Comparison of ENCODE assay signal across 16 cellular contexts in the genomic region with DNA sequence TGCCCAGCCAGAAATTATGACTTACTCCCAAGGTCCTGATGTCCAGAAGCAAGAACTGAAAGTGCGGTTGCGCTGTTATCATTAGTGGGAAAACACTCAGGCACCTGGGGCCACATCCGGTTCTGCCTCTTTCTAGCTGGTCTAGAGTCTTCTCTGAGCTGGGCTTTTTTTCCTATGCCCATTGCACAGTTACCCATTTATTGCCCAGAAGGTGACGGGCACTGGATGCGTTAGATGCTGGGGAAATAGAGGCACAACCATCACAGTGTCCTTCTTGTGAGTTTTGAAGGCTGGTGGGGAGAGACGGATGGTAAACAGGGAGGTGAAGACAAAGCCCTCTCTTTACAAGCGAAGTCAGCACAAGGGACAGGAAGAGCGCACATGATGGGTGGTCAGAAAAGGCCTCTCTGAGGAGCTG.
DNase-seq lines count a peak whose midpoint lies in the region; ATAC-seq lines count a peak whose summit lies in the region.
"Had no signal": no experiment of that assay in that cellular context is flagged by ENCODE, and none has a peak within 500 bp of the region (broad histone marks: within the 10 kb centered on the region; RNA-seq: fewer than 3 reads in every experiment).

No MANE protein-coding gene starts in this region.

- peaks cover 55% of the 10 kb centered on the region for H3K4me1 Mint-ChIP-seq in stimulated activated naive CD8-positive, alpha-beta T cell treated with anti-CD3 and anti-CD28 coated beads, Interleukin-15, Interleukin-2, amounts not matched to agents 100 ng/mL and 50 ng/mL, for 24 hours (ENCODE audit: low read depth)
- H3K4me1 Mint-ChIP-seq in stimulated activated naive CD8-positive, alpha-beta T cell treated with anti-CD3 and anti-CD28 coated beads, Interleukin-15, amount 100 ng/mL, for 72 hours: peaks cover 15% of the 10 kb centered on the region
- H3K4me1 Mint-ChIP-seq in activated naive CD8-positive, alpha-beta T cell treated with anti-CD3 and anti-CD28 coated beads, Interleukin-2, amount 50 U/mL, for 24 hours: peaks cover 56% of the 10 kb centered on the region

- ATAC-seq in stimulated activated naive CD8-positive, alpha-beta T cell treated with anti-CD3 and anti-CD28 coated beads, Interleukin-15, amount 100 ng/mL, for 72 hours: no peak
- ATAC-seq in HG03196 (IDR thresholded peaks at IDR 0.05; ENCODE audit: unreplicated experiment) (peak; percentile 37), HG03378 (IDR thresholded peaks at IDR 0.05; ENCODE audit: unreplicated experiment) (no peak)
- ATAC-seq in activated naive CD8-positive, alpha-beta T cell treated with anti-CD3 and anti-CD28 coated beads, Interleukin-2, amount 50 U/mL, for 24 hours: no peak
- ATAC-seq: HCT116 had no signal

- DNase-seq in stimulated activated naive CD8-positive, alpha-beta T cell treated with anti-CD3 and anti-CD28 coated beads, Interleukin-15, amount 100 ng/mL, for 72 hours: no peak
- DNase-seq in activated naive CD8-positive, alpha-beta T cell treated with anti-CD3 and anti-CD28 coated beads, Interleukin-2, amount 50 U/mL, for 24 hours: no peak
- no peak for DNase-seq in retina
- no peak for DNase-seq in stimulated activated CD4-positive, alpha-beta T cell treated with anti-CD3 and anti-CD28 coated beads, Interleukin-2, amount 100 ng/mL, for 48 hours
- no peak for DNase-seq in SKM-1 treated with dmso at 0.1 percent for 144 hours (lab: John Stamatoyannopoulos, UW; ENCODE audit: unreplicated experiment)
- DNase-seq: ACHN; activated CD4-positive, alpha-beta T cell treated with anti-CD3 and anti-CD28 coated beads, Interleukin-2, amount 10 ng/mL, durations not matched to agents 24 days and 14 days; NCI-H1417; NCI-H446 treated with DMSO at 0.1 percent for 48 hours; nucleus accumbens; T-helper 2 cell had no signal

- peak overlapping the region; percentile 40 for H3K4me3 Mint-ChIP-seq in stimulated activated naive CD8-positive, alpha-beta T cell treated with anti-CD3 and anti-CD28 coated beads, Interleukin-15, Interleukin-2, amounts not matched to agents 100 ng/mL and 50 ng/mL, for 24 hours
- H3K4me3 Mint-ChIP-seq in stimulated activated naive CD8-positive, alpha-beta T cell treated with anti-CD3 and anti-CD28 coated beads, Interleukin-15, amount 100 ng/mL, for 72 hours: no peak overlapping the region
- peak overlapping the region; percentile 0 for H3K4me3 Mint-ChIP-seq in activated naive CD8-positive, alpha-beta T cell treated with anti-CD3 and anti-CD28 coated beads, Interleukin-2, amount 50 U/mL, for 24 hours
- H3K4me3 Mint-ChIP-seq: activated CD4-positive, alpha-beta T cell treated with anti-CD3 and anti-CD28 coated beads, Interleukin-2, amount 10 ng/mL, durations not matched to agents 24 days and 14 days; activated T-helper 1 cell treated with anti-CD3 and anti-CD28 coated beads, Interleukin-12 subunit alpha, Interleukin-12 subunit beta, Interleukin-2, Interleukin-4 antibody, amounts not matched to agents 30 ng/mL and 10 ng/mL and 1 ng/mL, durations not matched to agents 14 hours and 24 hours and 36 hours had no signal

- H3K27me3 Mint-ChIP-seq in stimulated activated naive CD8-positive, alpha-beta T cell treated with anti-CD3 and anti-CD28 coated beads, Interleukin-15, Interleukin-2, amounts not matched to agents 100 ng/mL and 50 ng/mL, for 24 hours: no peaks in the 10 kb centered on the region
- H3K27me3 Mint-ChIP-seq in stimulated activated naive CD8-positive, alpha-beta T cell treated with anti-CD3 and anti-CD28 coated beads, Interleukin-15, amount 100 ng/mL, for 72 hours: peaks cover 33% of the 10 kb centered on the region
- peaks cover 2% of the 10 kb centered on the region for H3K27me3 Mint-ChIP-seq in activated naive CD8-positive, alpha-beta T cell treated with anti-CD3 and anti-CD28 coated beads, Interleukin-2, amount 50 U/mL, for 24 hours

- no peaks in the 10 kb centered on the region for H3K9me3 Mint-ChIP-seq in stimulated activated naive CD8-positive, alpha-beta T cell treated with anti-CD3 and anti-CD28 coated beads, Interleukin-15, Interleukin-2, amounts not matched to agents 100 ng/mL and 50 ng/mL, for 24 hours
- H3K9me3 Mint-ChIP-seq in stimulated activated naive CD8-positive, alpha-beta T cell treated with anti-CD3 and anti-CD28 coated beads, Interleukin-15, amount 100 ng/mL, for 72 hours: peaks cover 0 to 11% of the 10 kb centered on the region in 2 donors
- H3K9me3 Mint-ChIP-seq in activated naive CD8-positive, alpha-beta T cell treated with anti-CD3 and anti-CD28 coated beads, Interleukin-2, amount 50 U/mL, for 24 hours: no peaks in the 10 kb centered on the region
- H3K9me3 Mint-ChIP-seq: activated CD4-positive, alpha-beta T cell treated with anti-CD3 and anti-CD28 coated beads, Interleukin-2, amount 10 ng/mL, durations not matched to agents 24 days and 14 days; activated T-helper 1 cell treated with anti-CD3 and anti-CD28 coated beads, Interleukin-12 subunit alpha, Interleukin-12 subunit beta, Interleukin-2, Interleukin-4 antibody, amounts not matched to agents 30 ng/mL and 10 ng/mL and 1 ng/mL, durations not matched to agents 14 hours and 24 hours and 36 hours had no signal

- H3K36me3 Mint-ChIP-seq in stimulated activated naive CD8-positive, alpha-beta T cell treated with anti-CD3 and anti-CD28 coated beads, Interleukin-15, Interleukin-2, amounts not matched to agents 100 ng/mL and 50 ng/mL, for 24 hours (ENCODE audit: low read depth): no peaks in the 10 kb centered on the region
- H3K36me3 Mint-ChIP-seq in activated naive CD8-positive, alpha-beta T cell treated with anti-CD3 and anti-CD28 coated beads, Interleukin-2, amount 50 U/mL, for 24 hours (ENCODE audit: low read depth): no peaks in the 10 kb centered on the region

- H3K27ac Mint-ChIP-seq in stimulated activated naive CD8-positive, alpha-beta T cell treated with anti-CD3 and anti-CD28 coated beads, Interleukin-15, Interleukin-2, amounts not matched to agents 100 ng/mL and 50 ng/mL, for 24 hours: peak overlapping the region; percentile 84
- no peak overlapping the region for H3K27ac Mint-ChIP-seq in stimulated activated naive CD8-positive, alpha-beta T cell treated with anti-CD3 and anti-CD28 coated beads, Interleukin-15, amount 100 ng/mL, for 72 hours
- H3K27ac Mint-ChIP-seq in activated naive CD8-positive, alpha-beta T cell treated with anti-CD3 and anti-CD28 coated beads, Interleukin-2, amount 50 U/mL, for 24 hours: peak overlapping the region; percentile 35
- H3K27ac Mint-ChIP-seq: activated CD4-positive, alpha-beta T cell treated with anti-CD3 and anti-CD28 coated beads, Interleukin-2, amount 10 ng/mL, durations not matched to agents 24 days and 14 days; activated T-helper 1 cell treated with anti-CD3 and anti-CD28 coated beads, Interleukin-12 subunit alpha, Interleukin-12 subunit beta, Interleukin-2, Interleukin-4 antibody, amounts not matched to agents 30 ng/mL and 10 ng/mL and 1 ng/mL, durations not matched to agents 14 hours and 24 hours and 36 hours had no signal

Comparison
In these comparisons a context has a peak if more than half of its experiments do, and no peak if none do; other contexts are left out.
1. H3K27ac Mint-ChIP-seq: peak in stimulated activated naive CD8-positive, alpha-beta T cell treated with anti-CD3 and anti-CD28 coated beads, Interleukin-15, Interleukin-2, amounts not matched to agents 100 ng/mL and 50 ng/mL, for 24 hours (single experiment) and activated naive CD8-positive, alpha-beta T cell treated with anti-CD3 and anti-CD28 coated beads, Interleukin-2, amount 50 U/mL, for 24 hours (single experiment); none in stimulated activated naive CD8-positive, alpha-beta T cell treated with anti-CD3 and anti-CD28 coated beads, Interleukin-15, amount 100 ng/mL, for 72 hours (0 of 2).
2. H3K4me3 Mint-ChIP-seq: peak in stimulated activated naive CD8-positive, alpha-beta T cell treated with anti-CD3 and anti-CD28 coated beads, Interleukin-15, Interleukin-2, amounts not matched to agents 100 ng/mL and 50 ng/mL, for 24 hours (single experiment) and activated naive CD8-positive, alpha-beta T cell treated with anti-CD3 and anti-CD28 coated beads, Interleukin-2, amount 50 U/mL, for 24 hours (single experiment); none in stimulated activated naive CD8-positive, alpha-beta T cell treated with anti-CD3 and anti-CD28 coated beads, Interleukin-15, amount 100 ng/mL, for 72 hours (0 of 2).